Comparison of ENCODE assay signal across 1 cellular context in the genomic region with DNA sequence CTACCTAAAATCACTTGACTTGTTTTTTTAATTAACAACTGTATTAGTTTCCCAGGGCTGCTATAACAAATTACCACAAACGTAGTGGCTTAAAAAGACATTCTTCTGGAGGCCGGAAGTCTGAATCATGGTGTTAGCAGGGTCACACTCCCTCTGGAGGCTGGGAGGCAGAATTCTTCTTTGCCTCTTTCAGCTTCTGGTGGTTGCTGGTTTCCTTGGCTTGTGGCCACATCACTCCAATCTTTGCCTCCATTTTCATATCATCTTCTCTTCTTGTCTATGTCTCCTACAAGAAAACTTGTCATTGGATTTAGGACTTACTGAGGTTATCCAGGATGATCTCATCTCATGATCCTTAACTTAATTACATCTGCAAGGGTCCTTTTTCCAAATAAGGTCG.
TF ChIP-seq lines count a peak whose summit lies in the region.

No MANE protein-coding gene starts in this region.

TF ChIP-seq in K562, 482 proteins besides CTCF, POLR2A, EP300 and RAD21 (continued from another document):
- TF ChIP-seq, protein P1, sequence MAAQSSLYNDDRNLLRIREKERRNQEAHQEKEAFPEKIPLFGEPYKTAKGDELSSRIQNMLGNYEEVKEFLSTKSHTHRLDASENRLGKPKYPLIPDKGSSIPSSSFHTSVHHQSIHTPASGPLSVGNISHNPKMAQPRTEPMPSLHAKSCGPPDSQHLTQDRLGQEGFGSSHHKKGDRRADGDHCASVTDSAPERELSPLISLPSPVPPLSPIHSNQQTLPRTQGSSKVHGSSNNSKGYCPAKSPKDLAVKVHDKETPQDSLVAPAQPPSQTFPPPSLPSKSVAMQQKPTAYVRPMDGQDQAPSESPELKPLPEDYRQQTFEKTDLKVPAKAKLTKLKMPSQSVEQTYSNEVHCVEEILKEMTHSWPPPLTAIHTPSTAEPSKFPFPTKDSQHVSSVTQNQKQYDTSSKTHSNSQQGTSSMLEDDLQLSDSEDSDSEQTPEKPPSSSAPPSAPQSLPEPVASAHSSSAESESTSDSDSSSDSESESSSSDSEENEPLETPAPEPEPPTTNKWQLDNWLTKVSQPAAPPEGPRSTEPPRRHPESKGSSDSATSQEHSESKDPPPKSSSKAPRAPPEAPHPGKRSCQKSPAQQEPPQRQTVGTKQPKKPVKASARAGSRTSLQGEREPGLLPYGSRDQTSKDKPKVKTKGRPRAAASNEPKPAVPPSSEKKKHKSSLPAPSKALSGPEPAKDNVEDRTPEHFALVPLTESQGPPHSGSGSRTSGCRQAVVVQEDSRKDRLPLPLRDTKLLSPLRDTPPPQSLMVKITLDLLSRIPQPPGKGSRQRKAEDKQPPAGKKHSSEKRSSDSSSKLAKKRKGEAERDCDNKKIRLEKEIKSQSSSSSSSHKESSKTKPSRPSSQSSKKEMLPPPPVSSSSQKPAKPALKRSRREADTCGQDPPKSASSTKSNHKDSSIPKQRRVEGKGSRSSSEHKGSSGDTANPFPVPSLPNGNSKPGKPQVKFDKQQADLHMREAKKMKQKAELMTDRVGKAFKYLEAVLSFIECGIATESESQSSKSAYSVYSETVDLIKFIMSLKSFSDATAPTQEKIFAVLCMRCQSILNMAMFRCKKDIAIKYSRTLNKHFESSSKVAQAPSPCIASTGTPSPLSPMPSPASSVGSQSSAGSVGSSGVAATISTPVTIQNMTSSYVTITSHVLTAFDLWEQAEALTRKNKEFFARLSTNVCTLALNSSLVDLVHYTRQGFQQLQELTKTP (IDR thresholded peaks at IDR 0.05; ENCODE audit: low read depth in 1 of 2, partially characterized antibody in 2 of 2): no peak
- TF ChIP-seq RBM25 (IDR thresholded peaks at IDR 0.05; ENCODE audit: low read depth, low read length, severe bottlenecking): peak; percentile 87
- no peak for TF ChIP-seq GTF2E2 (tag; IDR thresholded peaks at IDR 0.05)
- TF ChIP-seq CAMTA2 (CRISPR knock-in tag; conservative IDR thresholded peaks at IDR 0.05): no peak
- no peak for TF ChIP-seq THRAP3 (IDR thresholded peaks at IDR 0.05; ENCODE audit: borderline replicate concordance)
- no peak for TF ChIP-seq NFE2 (IDR thresholded peaks at IDR 0.05; ENCODE audit: low read depth)
- no peak for TF ChIP-seq BACH1 (tag; IDR thresholded peaks at IDR 0.05)
- TF ChIP-seq NR2C1 (IDR thresholded peaks at IDR 0.05): no peak
- no peak for TF ChIP-seq NR2C1 (tag; IDR thresholded peaks at IDR 0.05)
- TF ChIP-seq, protein P2, sequence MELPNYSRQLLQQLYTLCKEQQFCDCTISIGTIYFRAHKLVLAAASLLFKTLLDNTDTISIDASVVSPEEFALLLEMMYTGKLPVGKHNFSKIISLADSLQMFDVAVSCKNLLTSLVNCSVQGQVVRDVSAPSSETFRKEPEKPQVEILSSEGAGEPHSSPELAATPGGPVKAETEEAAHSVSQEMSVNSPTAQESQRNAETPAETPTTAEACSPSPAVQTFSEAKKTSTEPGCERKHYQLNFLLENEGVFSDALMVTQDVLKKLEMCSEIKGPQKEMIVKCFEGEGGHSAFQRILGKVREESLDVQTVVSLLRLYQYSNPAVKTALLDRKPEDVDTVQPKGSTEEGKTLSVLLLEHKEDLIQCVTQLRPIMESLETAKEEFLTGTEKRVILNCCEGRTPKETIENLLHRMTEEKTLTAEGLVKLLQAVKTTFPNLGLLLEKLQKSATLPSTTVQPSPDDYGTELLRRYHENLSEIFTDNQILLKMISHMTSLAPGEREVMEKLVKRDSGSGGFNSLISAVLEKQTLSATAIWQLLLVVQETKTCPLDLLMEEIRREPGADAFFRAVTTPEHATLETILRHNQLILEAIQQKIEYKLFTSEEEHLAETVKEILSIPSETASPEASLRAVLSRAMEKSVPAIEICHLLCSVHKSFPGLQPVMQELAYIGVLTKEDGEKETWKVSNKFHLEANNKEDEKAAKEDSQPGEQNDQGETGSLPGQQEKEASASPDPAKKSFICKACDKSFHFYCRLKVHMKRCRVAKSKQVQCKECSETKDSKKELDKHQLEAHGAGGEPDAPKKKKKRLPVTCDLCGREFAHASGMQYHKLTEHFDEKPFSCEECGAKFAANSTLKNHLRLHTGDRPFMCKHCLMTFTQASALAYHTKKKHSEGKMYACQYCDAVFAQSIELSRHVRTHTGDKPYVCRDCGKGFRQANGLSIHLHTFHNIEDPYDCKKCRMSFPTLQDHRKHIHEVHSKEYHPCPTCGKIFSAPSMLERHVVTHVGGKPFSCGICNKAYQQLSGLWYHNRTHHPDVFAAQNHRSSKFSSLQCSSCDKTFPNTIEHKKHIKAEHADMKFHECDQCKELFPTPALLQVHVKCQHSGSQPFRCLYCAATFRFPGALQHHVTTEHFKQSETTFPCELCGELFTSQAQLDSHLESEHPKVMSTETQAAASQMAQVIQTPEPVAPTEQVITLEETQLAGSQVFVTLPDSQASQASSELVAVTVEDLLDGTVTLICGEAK (IDR thresholded peaks at IDR 0.05): no peak
- TF ChIP-seq, protein P2 (CRISPR knock-in tag; IDR thresholded peaks at IDR 0.05): no peak
- peak; percentile 49; the same call in 1 of the 2 replicates for TF ChIP-seq BCOR (IDR thresholded peaks at IDR 0.05)
- no peak for TF ChIP-seq KAT2B (IDR thresholded peaks at IDR 0.05; ENCODE audit: low read depth, low read length)
- TF ChIP-seq ADNP (tag; IDR thresholded peaks at IDR 0.05): 0 out of 2 replicates have a peak, but pooled peaks have one; percentile 43
- TF ChIP-seq TRIM28 (IDR thresholded peaks at IDR 0.05): 0 out of 2 replicates have a peak, but pooled peaks have one; percentile 42
- TF ChIP-seq, protein P3, sequence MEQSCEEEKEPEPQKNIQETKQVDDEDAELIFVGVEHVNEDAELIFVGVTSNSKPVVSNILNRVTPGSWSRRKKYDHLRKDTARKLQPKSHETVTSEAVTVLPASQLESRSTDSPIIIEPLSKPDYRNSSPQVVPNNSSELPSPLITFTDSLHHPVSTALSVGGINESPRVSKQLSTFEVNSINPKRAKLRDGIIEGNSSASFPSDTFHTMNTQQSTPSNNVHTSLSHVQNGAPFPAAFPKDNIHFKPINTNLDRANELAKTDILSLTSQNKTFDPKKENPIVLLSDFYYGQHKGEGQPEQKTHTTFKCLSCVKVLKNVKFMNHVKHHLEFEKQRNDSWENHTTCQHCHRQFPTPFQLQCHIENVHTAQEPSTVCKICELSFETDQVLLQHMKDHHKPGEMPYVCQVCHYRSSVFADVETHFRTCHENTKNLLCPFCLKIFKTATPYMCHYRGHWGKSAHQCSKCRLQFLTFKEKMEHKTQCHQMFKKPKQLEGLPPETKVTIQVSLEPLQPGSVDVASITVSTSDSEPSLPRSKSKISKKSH (CRISPR knock-in tag; IDR thresholded peaks at IDR 0.05): no peak
- peak in 1 of 2 experiments; percentile 38; a peak in 1 of 4 replicates for TF ChIP-seq RCOR1 (IDR thresholded peaks at IDR 0.05; ENCODE audit: borderline replicate concordance in 1 of 2, low read depth in 2 of 2, low read length in 2 of 2)
- TF ChIP-seq ETV6 (IDR thresholded peaks at IDR 0.05; ENCODE audit: borderline replicate concordance in 1 of 2, low read depth in 2 of 2, low read length in 1 of 2): no peak
- no peak for TF ChIP-seq ETV6 (CRISPR knock-in tag; IDR thresholded peaks at IDR 0.05; ENCODE audit: borderline replicate concordance)
- no peak for TF ChIP-seq HDAC2 (IDR thresholded peaks at IDR 0.05)
- TF ChIP-seq SMARCA5 (IDR thresholded peaks at IDR 0.05): 0 out of 2 replicates have a peak, but pooled peaks have one; percentile 56
- TF ChIP-seq, protein P4, sequence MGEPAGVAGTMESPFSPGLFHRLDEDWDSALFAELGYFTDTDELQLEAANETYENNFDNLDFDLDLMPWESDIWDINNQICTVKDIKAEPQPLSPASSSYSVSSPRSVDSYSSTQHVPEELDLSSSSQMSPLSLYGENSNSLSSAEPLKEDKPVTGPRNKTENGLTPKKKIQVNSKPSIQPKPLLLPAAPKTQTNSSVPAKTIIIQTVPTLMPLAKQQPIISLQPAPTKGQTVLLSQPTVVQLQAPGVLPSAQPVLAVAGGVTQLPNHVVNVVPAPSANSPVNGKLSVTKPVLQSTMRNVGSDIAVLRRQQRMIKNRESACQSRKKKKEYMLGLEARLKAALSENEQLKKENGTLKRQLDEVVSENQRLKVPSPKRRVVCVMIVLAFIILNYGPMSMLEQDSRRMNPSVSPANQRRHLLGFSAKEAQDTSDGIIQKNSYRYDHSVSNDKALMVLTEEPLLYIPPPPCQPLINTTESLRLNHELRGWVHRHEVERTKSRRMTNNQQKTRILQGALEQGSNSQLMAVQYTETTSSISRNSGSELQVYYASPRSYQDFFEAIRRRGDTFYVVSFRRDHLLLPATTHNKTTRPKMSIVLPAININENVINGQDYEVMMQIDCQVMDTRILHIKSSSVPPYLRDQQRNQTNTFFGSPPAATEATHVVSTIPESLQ (CRISPR knock-in tag; IDR thresholded peaks at IDR 0.05): no peak
- TF ChIP-seq, protein P5, sequence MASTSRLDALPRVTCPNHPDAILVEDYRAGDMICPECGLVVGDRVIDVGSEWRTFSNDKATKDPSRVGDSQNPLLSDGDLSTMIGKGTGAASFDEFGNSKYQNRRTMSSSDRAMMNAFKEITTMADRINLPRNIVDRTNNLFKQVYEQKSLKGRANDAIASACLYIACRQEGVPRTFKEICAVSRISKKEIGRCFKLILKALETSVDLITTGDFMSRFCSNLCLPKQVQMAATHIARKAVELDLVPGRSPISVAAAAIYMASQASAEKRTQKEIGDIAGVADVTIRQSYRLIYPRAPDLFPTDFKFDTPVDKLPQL (IDR thresholded peaks at IDR 0.05; ENCODE audit: extremely low read depth, insufficient read length): no peak
- TF ChIP-seq TRIM24 (IDR thresholded peaks at IDR 0.05): no peak
- TF ChIP-seq GABPB2 (CRISPR knock-in tag; conservative IDR thresholded peaks at IDR 0.05): no peak
- no peak for TF ChIP-seq ZNF41 (CRISPR knock-in tag; conservative IDR thresholded peaks at IDR 0.05)
